28 cellular contexts compared by ENCODE assay signal in the genomic region with DNA sequence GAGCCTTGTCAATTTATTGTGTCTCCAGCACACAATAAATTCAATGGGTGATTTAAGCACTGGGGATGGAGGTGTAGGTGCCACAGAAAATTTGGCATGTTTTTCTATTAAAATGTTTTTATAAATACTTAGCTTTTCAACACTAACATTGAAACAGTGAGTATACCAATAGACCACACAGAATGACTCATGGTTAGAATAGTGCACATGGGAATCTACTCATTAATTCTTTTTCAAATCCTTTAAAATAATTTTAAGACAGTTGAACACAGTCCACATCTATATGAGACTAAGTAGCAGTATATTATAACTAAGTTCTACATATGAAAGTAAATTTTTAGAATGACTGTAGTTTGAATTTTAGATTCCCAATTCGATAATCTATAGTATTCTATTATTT.
A peak's percentile ranks its signal among the peaks of the same experiment; 100 is the strongest.
DNase-seq lines count a peak whose midpoint lies in the region; ATAC-seq and FAIRE-seq lines count a peak whose summit lies in the region.
"Had no signal": no experiment of that assay in that cellular context is flagged by ENCODE, and none has a peak within 500 bp of the region (broad histone marks: within the 10 kb centered on the region; RNA-seq: fewer than 3 reads in every experiment).

No MANE protein-coding gene starts in this region.

- no peak for ATAC-seq in HG03175 (IDR thresholded peaks at IDR 0.05; ENCODE audit: unreplicated experiment)
- ATAC-seq: GM12878, Panc1 had no signal

- no peaks in the 10 kb centered on the region for H3K9me3 ChIP-seq in small intestine (ENCODE audit: control insufficient read depth, low read depth)
- no peaks in the 10 kb centered on the region for H3K9me3 ChIP-seq in SJCRH30 (replicated peaks)
- H3K9me3 ChIP-seq: SK-N-SH had no signal

- H3K27me3 ChIP-seq in small intestine (ENCODE audit: control insufficient read depth in 2 of 2, insufficient read depth in 2 of 2, low read length in 2 of 2) (no peaks in the 10 kb centered on the region), SJCRH30 (no peaks in the 10 kb centered on the region)

- WGBS in small intestine, 3 donors = 95 to 100% (median 98%) methylated on average over 1 of the region's 1 CpG

- H3K36me3 ChIP-seq in small intestine (ENCODE audit: control insufficient read depth in 2 of 2, insufficient read depth in 2 of 2, low read length in 2 of 2) = peaks cover 0 to 13% of the 10 kb centered on the region in 2 donors
- peaks cover 23% of the 10 kb centered on the region for H3K36me3 ChIP-seq in SJCRH30

- DNase-seq in EH (ENCODE audit: low read depth) = peak; percentile 11
- DNase-seq in ELR (ENCODE audit: low read depth) = peak; percentile 13
- peak; percentile 4 for DNase-seq in M059J (ENCODE audit: low read depth)
- no peak for DNase-seq in small intestine
- DNase-seq in SJCRH30 = no peak
- no peak for DNase-seq in SIG-M5 treated with dmso at 0.1 percent for 504 hours (lab: John Stamatoyannopoulos, UW; ENCODE audit: unreplicated experiment)
- DNase-seq: C1 segment of cervical spinal cord; CD4-positive, alpha-beta memory T cell; COR-L47; DMS53; GDM1; H7; NCI-H1092; NCI-H1417 treated with DMSO at 0.1 percent for 48 hours; NCI-H1694 treated with DMSO at 0.1 percent for 48 hours; NCI-H2081 treated with DMSO at 0.1 percent for 48 hours; NCI-H2171; NCI-H226; NCI-H510A; NCI-H69; SHP77; SK-N-SH; SW 1271 had no signal

- peaks cover 0 to 3% of the 10 kb centered on the region in 2 donors for H3K4me1 ChIP-seq in small intestine (ENCODE audit: control insufficient read depth in 2 of 2, insufficient read depth in 1 of 2, low read depth in 1 of 2, low read length in 1 of 2)
- peaks cover 5% of the 10 kb centered on the region; the same call in 1 of the 2 replicates for H3K4me1 ChIP-seq in SJCRH30

- FAIRE-seq in small intestine (lab: Jason Lieb, UNC) = peak; percentile 19
- FAIRE-seq: GM12878 had no signal

- no peak overlapping the region for H3K4me3 ChIP-seq in small intestine (ENCODE audit: low read depth in 1 of 2, low read length in 2 of 2)
- no peak overlapping the region for H3K4me3 ChIP-seq in SJCRH30
- H3K4me3 ChIP-seq: GM12878 had no signal

- H3K27ac ChIP-seq in small intestine (ENCODE audit: low read depth in 1 of 2, low read length in 1 of 2) (no peak overlapping the region), SJCRH30 (no peak overlapping the region)
- H3K27ac ChIP-seq: KMS-11, RWPE1 had no signal

Comparison
In these comparisons a context has a peak if more than half of its experiments do, and no peak if none do; other contexts are left out.
1. DNase-seq: peak in EH (single experiment), ELR (single experiment) and M059J (single experiment); none in small intestine (single experiment), SJCRH30 (0 of 2) and SIG-M5 treated with dmso at 0.1 percent for 504 hours (single experiment).